9 cellular contexts compared by ENCODE assay signal in the genomic region with DNA sequence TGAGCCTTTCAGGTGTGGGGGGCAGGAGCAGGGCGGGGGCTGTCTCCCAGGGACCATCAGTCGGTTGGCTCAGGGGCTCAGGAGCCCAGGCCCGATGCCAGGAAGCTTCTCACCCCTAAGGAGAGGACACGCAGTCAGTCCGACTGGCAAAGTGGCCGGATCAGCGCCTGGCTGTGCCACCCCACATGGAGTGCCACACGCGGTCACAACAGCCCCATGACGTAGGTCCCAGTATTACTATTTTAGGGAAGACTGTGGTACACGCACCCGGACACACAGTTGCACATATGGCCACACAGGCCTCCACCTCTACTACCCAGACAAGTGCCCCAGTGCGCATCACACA. TPM values are rescaled to one million over a fixed set of nuclear protein-coding genes. Genes with fewer than 3 reads are reported as not detected.
DNase-seq lines count a peak whose midpoint lies in the region; ATAC-seq, FAIRE-seq and TF ChIP-seq lines count a peak whose summit lies in the region.
"Had no signal": no experiment of that assay in that cellular context is flagged by ENCODE, and none has a peak within 500 bp of the region (broad histone marks: within the 10 kb centered on the region; RNA-seq: fewer than 3 reads in every experiment).

No MANE protein-coding gene starts in this region.

- H3K14ac ChIP-seq in mesenchymal stem cell (ENCODE audit: low read length in 2 of 2): peak overlapping the region in 1 of 2 experiments; percentile 30

- H3K27me3 ChIP-seq in bronchial epithelial cell (ENCODE audit: control insufficient read depth, insufficient read depth, low read length) (no peaks in the 10 kb centered on the region), mesenchymal stem cell (ENCODE audit: control insufficient read depth in 1 of 2, insufficient read depth in 1 of 2, low read length in 2 of 2) (peaks cover 0 to 5% of the 10 kb centered on the region in 2 experiments)

- H3K4me3 ChIP-seq in AG09309 (ENCODE audit: control insufficient read depth, low read depth, low read length) (peak overlapping the region; percentile 91), bronchial epithelial cell (ENCODE audit: low read depth, low read length) (peak overlapping the region; percentile 57), mesenchymal stem cell (ENCODE audit: insufficient read depth in 1 of 2, low read depth in 1 of 2, low read length in 2 of 2) (peak overlapping the region in 1 of 2 experiments; percentile 92)

- H3K23ac ChIP-seq in mesenchymal stem cell (ENCODE audit: low read length in 2 of 2): no peak overlapping the region

- WGBS in mesenchymal stem cell: 91% methylated on average over 13 of the region's 13 CpGs

- no peak for DNase-seq in AG09309 (ENCODE audit: low read depth)
- DNase-seq in bronchial epithelial cell (ENCODE audit: low read depth): no peak
- no peak for DNase-seq in mesenchymal stem cell
- no peak for DNase-seq in AG08396 (ENCODE audit: low spot score)
- no peak for DNase-seq in AG08395 (ENCODE audit: low spot score)
- no peak for DNase-seq in GF-D8 (lab: John Stamatoyannopoulos, UW)
- DNase-seq in HTR-8/SVneo (ENCODE audit: insufficient read length, low spot score): no peak

- H4K8ac ChIP-seq in mesenchymal stem cell (ENCODE audit: low read length): peak overlapping the region; percentile 89

- peak overlapping the region; percentile 82 for H3K9ac ChIP-seq in mesenchymal stem cell (ENCODE audit: low read length)

- H3K4ac ChIP-seq in mesenchymal stem cell (ENCODE audit: low read depth in 1 of 2, low read length in 2 of 2): peak overlapping the region in 1 of 2 experiments; percentile 34

- TF ChIP-seq CTCF in AG09309 (IDR thresholded peaks at IDR 0.05; ENCODE audit: control insufficient read depth, insufficient read depth, low read depth, low read length, missing control alignments) (no peak), bronchial epithelial cell (IDR thresholded peaks at IDR 0.05; ENCODE audit: insufficient read depth, low read length, severe bottlenecking) (no peak)

- peak overlapping the region in 1 of 2 experiments; percentile 92 for H3K18ac ChIP-seq in mesenchymal stem cell (ENCODE audit: low read depth in 1 of 2, low read length in 2 of 2)

- no peak overlapping the region for H2AK5ac ChIP-seq in mesenchymal stem cell (ENCODE audit: low read length, severe bottlenecking)

- no peak for FAIRE-seq in bronchial epithelial cell (lab: Jason Lieb, UNC)
- no peak for FAIRE-seq in HTR-8/SVneo (lab: Jason Lieb, UNC)
- FAIRE-seq: GM18507 had no signal

- no peak overlapping the region for H2BK12ac ChIP-seq in mesenchymal stem cell (ENCODE audit: low read length in 2 of 2)

- no peak overlapping the region for H2BK5ac ChIP-seq in mesenchymal stem cell (ENCODE audit: low read depth, low read length, poor library complexity, severe bottlenecking)

- no peaks in the 10 kb centered on the region for H3K36me3 ChIP-seq in bronchial epithelial cell (ENCODE audit: control insufficient read depth, insufficient read depth, low read length)
- no peaks in the 10 kb centered on the region for H3K36me3 ChIP-seq in mesenchymal stem cell (ENCODE audit: control insufficient read depth in 1 of 2, insufficient read depth in 2 of 2, low read depth in 1 of 2, low read length in 2 of 2)

- peak overlapping the region; percentile 20 for H3K4me2 ChIP-seq in mesenchymal stem cell (ENCODE audit: low read length, poor library complexity, severe bottlenecking)

- H3K9me3 ChIP-seq in mesenchymal stem cell (ENCODE audit: control insufficient read depth, low read length): peaks cover 6% of the 10 kb centered on the region

- H4K91ac ChIP-seq in mesenchymal stem cell (ENCODE audit: low read length): peak overlapping the region; percentile 67

- peak; percentile 7 for ATAC-seq in HG03439 (IDR thresholded peaks at IDR 0.05; ENCODE audit: unreplicated experiment)

- no peak overlapping the region for H2BK15ac ChIP-seq in mesenchymal stem cell (ENCODE audit: low read depth, poor library complexity, severe bottlenecking)

- H3K27ac ChIP-seq in mesenchymal stem cell (ENCODE audit: low read length, poor library complexity, severe bottlenecking): no peak overlapping the region

- H3K79me1 ChIP-seq in mesenchymal stem cell (replicated peaks; ENCODE audit: low read length, poor library complexity, severe bottlenecking): no peaks in the 10 kb centered on the region

- no peak overlapping the region for H2BK120ac ChIP-seq in mesenchymal stem cell (ENCODE audit: low read depth, low read length)

- peak overlapping the region; percentile 74 for H2AFZ ChIP-seq in mesenchymal stem cell (ENCODE audit: low read depth, low read length)

- peaks cover 12% of the 10 kb centered on the region for H3K4me1 ChIP-seq in mesenchymal stem cell (ENCODE audit: control insufficient read depth, insufficient read depth, low read depth, low read length)

RNA-seq across cellular contexts. Expression of a gene that starts 29.3 kb away (rescaled TPM):
- total RNA-seq in bronchial epithelial cell: 7.6 and 9.3 TPM in 2 replicates
- polyA plus RNA-seq in mesenchymal stem cell (2013, experiment 1 of 2): 0.32 TPM
- polyA plus RNA-seq in mesenchymal stem cell (2013, experiment 2 of 2): 0.23 TPM
